Comparison of ENCODE assay signal across 1 cellular context in the genomic region with DNA sequence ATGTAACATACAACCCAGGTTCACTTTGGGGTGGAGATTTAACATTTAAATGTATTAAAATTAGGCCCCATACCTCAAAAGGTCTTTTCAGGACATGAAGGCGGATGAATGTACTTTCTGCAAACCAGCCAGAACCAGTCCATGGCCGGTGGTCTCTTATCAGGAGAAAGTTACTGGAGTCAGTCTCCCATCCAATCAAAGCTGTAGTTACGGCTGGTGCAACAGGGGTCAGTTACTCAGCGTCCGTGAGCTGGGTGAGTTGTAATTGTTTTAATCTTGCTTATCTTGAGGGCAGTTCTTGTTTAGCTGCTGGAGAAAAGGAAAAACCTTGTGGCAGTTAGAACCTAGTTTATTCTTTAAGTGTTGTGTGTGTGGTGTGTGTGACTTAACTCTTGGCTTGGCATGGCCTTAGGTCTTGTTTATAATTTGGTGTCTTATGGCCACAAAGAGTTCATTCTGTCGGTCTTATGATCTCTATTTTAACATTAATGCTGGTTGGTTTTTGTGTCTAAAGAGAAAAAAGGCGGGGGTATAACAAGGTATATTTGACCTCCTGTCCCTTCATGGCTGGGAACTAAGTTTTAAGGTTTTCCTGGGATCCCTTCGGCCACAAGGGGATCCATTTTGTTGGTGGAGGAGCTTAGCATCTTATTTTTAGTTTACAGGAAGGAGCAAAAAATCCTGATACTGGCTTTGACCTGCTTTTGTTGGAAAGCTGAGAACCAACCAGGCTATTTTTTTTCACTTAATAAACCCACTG.
TF ChIP-seq lines count a peak whose summit lies in the region.

No MANE protein-coding gene starts in this region.

TF ChIP-seq in K562, 482 proteins besides CTCF, POLR2A, EP300 and RAD21 (continued from another document and continues in another):
- peak; percentile 45 for TF ChIP-seq HNRNPLL (IDR thresholded peaks at IDR 0.05; ENCODE audit: low read depth, low read length, poor library complexity, severe bottlenecking)
- peak; percentile 84 for TF ChIP-seq ZNF589 (CRISPR knock-in tag; IDR thresholded peaks at IDR 0.05; ENCODE audit: low read depth)
- TF ChIP-seq DMBX1 (CRISPR knock-in tag; IDR thresholded peaks at IDR 0.05; ENCODE audit: borderline replicate concordance), result peak; percentile 58; the same call in 1 of the 2 replicates
- TF ChIP-seq DACH1 (IDR thresholded peaks at IDR 0.05; ENCODE audit: partially characterized antibody), result peak; percentile 43
- TF ChIP-seq ZNF12 (CRISPR knock-in tag; IDR thresholded peaks at IDR 0.05), result no peak
- TF ChIP-seq SMARCA4 (IDR thresholded peaks at IDR 0.05), result peak; percentile 90
- TF ChIP-seq ZNF217 (CRISPR knock-in tag; IDR thresholded peaks at IDR 0.05), result no peak
- TF ChIP-seq GABPB1 (CRISPR knock-in tag; IDR thresholded peaks at IDR 0.05), result 0 out of 2 replicates have a peak, but pooled peaks have one; percentile 4
- no peak for TF ChIP-seq SRF (CRISPR knock-in tag; IDR thresholded peaks at IDR 0.05)
- TF ChIP-seq, protein P1, sequence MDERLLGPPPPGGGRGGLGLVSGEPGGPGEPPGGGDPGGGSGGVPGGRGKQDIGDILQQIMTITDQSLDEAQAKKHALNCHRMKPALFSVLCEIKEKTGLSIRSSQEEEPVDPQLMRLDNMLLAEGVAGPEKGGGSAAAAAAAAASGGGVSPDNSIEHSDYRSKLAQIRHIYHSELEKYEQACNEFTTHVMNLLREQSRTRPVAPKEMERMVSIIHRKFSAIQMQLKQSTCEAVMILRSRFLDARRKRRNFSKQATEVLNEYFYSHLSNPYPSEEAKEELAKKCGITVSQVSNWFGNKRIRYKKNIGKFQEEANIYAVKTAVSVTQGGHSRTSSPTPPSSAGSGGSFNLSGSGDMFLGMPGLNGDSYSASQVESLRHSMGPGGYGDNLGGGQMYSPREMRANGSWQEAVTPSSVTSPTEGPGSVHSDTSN (CRISPR knock-in tag; IDR thresholded peaks at IDR 0.05; ENCODE audit: low read depth), result no peak
- TF ChIP-seq, protein P1 (tag; conservative IDR thresholded peaks at IDR 0.05; ENCODE audit: low read depth), result 0 out of 2 replicates have a peak, but pooled peaks have one; percentile 31
- TF ChIP-seq, protein P2, sequence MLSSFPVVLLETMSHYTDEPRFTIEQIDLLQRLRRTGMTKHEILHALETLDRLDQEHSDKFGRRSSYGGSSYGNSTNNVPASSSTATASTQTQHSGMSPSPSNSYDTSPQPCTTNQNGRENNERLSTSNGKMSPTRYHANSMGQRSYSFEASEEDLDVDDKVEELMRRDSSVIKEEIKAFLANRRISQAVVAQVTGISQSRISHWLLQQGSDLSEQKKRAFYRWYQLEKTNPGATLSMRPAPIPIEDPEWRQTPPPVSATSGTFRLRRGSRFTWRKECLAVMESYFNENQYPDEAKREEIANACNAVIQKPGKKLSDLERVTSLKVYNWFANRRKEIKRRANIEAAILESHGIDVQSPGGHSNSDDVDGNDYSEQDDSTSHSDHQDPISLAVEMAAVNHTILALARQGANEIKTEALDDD (IDR thresholded peaks at IDR 0.05), result peak; percentile 98
- no peak for TF ChIP-seq ZKSCAN8 (CRISPR knock-in tag; IDR thresholded peaks at IDR 0.05)
- TF ChIP-seq DPF2 (IDR thresholded peaks at IDR 0.05), result peak; percentile 92
- 0 out of 2 replicates have a peak, but pooled peaks have one; percentile 34 for TF ChIP-seq GTF2E2 (tag; IDR thresholded peaks at IDR 0.05)
- no peak for TF ChIP-seq ZFX (CRISPR knock-in tag; IDR thresholded peaks at IDR 0.05)
- TF ChIP-seq FOXP1 (CRISPR knock-in tag; IDR thresholded peaks at IDR 0.05), result 0 out of 2 replicates have a peak, but pooled peaks have one; percentile 36
- TF ChIP-seq HDAC1 (IDR thresholded peaks at IDR 0.05), result peak in 1 of 2 experiments; percentile 60; a peak in 1 of 4 replicates
- TF ChIP-seq, protein P3, sequence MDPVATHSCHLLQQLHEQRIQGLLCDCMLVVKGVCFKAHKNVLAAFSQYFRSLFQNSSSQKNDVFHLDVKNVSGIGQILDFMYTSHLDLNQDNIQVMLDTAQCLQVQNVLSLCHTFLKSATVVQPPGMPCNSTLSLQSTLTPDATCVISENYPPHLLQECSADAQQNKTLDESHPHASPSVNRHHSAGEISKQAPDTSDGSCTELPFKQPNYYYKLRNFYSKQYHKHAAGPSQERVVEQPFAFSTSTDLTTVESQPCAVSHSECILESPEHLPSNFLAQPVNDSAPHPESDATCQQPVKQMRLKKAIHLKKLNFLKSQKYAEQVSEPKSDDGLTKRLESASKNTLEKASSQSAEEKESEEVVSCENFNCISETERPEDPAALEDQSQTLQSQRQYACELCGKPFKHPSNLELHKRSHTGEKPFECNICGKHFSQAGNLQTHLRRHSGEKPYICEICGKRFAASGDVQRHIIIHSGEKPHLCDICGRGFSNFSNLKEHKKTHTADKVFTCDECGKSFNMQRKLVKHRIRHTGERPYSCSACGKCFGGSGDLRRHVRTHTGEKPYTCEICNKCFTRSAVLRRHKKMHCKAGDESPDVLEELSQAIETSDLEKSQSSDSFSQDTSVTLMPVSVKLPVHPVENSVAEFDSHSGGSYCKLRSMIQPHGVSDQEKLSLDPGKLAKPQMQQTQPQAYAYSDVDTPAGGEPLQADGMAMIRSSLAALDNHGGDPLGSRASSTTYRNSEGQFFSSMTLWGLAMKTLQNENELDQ (CRISPR knock-in tag; IDR thresholded peaks at IDR 0.05; ENCODE audit: borderline replicate concordance), result no peak
- TF ChIP-seq, protein P4, sequence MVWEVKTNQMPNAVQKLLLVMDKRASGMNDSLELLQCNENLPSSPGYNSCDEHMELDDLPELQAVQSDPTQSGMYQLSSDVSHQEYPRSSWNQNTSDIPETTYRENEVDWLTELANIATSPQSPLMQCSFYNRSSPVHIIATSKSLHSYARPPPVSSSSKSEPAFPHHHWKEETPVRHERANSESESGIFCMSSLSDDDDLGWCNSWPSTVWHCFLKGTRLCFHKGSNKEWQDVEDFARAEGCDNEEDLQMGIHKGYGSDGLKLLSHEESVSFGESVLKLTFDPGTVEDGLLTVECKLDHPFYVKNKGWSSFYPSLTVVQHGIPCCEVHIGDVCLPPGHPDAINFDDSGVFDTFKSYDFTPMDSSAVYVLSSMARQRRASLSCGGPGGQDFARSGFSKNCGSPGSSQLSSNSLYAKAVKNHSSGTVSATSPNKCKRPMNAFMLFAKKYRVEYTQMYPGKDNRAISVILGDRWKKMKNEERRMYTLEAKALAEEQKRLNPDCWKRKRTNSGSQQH (CRISPR knock-in tag; IDR thresholded peaks at IDR 0.05), result 0 out of 2 replicates have a peak, but pooled peaks have one; percentile 59
- peak; percentile 38; the same call in 1 of the 2 replicates for TF ChIP-seq TRIM28 (IDR thresholded peaks at IDR 0.05)
- TF ChIP-seq, protein P5, sequence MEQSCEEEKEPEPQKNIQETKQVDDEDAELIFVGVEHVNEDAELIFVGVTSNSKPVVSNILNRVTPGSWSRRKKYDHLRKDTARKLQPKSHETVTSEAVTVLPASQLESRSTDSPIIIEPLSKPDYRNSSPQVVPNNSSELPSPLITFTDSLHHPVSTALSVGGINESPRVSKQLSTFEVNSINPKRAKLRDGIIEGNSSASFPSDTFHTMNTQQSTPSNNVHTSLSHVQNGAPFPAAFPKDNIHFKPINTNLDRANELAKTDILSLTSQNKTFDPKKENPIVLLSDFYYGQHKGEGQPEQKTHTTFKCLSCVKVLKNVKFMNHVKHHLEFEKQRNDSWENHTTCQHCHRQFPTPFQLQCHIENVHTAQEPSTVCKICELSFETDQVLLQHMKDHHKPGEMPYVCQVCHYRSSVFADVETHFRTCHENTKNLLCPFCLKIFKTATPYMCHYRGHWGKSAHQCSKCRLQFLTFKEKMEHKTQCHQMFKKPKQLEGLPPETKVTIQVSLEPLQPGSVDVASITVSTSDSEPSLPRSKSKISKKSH (CRISPR knock-in tag; IDR thresholded peaks at IDR 0.05), result no peak
- TF ChIP-seq SMAD1 (IDR thresholded peaks at IDR 0.05; ENCODE audit: low read depth, low read length, partially characterized antibody), result peak; percentile 88
- TF ChIP-seq TOE1 (IDR thresholded peaks at IDR 0.05; ENCODE audit: borderline replicate concordance), result peak; percentile 43; the same call in 1 of the 2 replicates
- no peak for TF ChIP-seq TOE1 (CRISPR knock-in tag; IDR thresholded peaks at IDR 0.05; ENCODE audit: borderline replicate concordance, low read depth)
- TF ChIP-seq, protein P6, sequence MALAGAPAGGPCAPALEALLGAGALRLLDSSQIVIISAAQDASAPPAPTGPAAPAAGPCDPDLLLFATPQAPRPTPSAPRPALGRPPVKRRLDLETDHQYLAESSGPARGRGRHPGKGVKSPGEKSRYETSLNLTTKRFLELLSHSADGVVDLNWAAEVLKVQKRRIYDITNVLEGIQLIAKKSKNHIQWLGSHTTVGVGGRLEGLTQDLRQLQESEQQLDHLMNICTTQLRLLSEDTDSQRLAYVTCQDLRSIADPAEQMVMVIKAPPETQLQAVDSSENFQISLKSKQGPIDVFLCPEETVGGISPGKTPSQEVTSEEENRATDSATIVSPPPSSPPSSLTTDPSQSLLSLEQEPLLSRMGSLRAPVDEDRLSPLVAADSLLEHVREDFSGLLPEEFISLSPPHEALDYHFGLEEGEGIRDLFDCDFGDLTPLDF (CRISPR knock-in tag; IDR thresholded peaks at IDR 0.05), result no peak
- TF ChIP-seq EWSR1 (IDR thresholded peaks at IDR 0.05; ENCODE audit: borderline replicate concordance, low read depth, partially characterized antibody), result no peak
- peak; percentile 43; the same call in 1 of the 2 replicates for TF ChIP-seq MYC (IDR thresholded peaks at IDR 0.05; ENCODE audit: low read depth, low read length)
- TF ChIP-seq MYC (CRISPR knock-in tag; IDR thresholded peaks at IDR 0.05; ENCODE audit: borderline replicate concordance, low read depth), result no peak
- TF ChIP-seq RBM34 (IDR thresholded peaks at IDR 0.05; ENCODE audit: borderline replicate concordance, insufficient read depth, low read length), result no peak
- TF ChIP-seq U2AF1 (optimal IDR thresholded peaks at IDR 0.05; ENCODE audit: low read depth, low read length), result no peak
- TF ChIP-seq KDM2B (CRISPR knock-in tag; IDR thresholded peaks at IDR 0.05), result no peak
- TF ChIP-seq FOXM1 (IDR thresholded peaks at IDR 0.05; ENCODE audit: low read depth), result peak; percentile 84
- TF ChIP-seq FOXM1 (CRISPR knock-in tag; IDR thresholded peaks at IDR 0.05; ENCODE audit: low read depth), result no peak
- TF ChIP-seq ETV1 (tag; conservative IDR thresholded peaks at IDR 0.05; ENCODE audit: low read depth), result 0 out of 2 replicates have a peak, but pooled peaks have one; percentile 22
- 0 out of 2 replicates have a peak, but pooled peaks have one; percentile 1 for TF ChIP-seq ZSCAN32 (CRISPR knock-in tag; IDR thresholded peaks at IDR 0.05)
- 0 out of 2 replicates have a peak, but pooled peaks have one; percentile 13 for TF ChIP-seq MAFK (IDR thresholded peaks at IDR 0.05; ENCODE audit: low read length)
- TF ChIP-seq NRF1 (conservative IDR thresholded peaks at IDR 0.05 in 1 of 2, IDR thresholded peaks at IDR 0.05 in 1 of 2), result peak; percentile 14 to 21; a peak in 1 of 4 replicates
- no peak for TF ChIP-seq ZNF143 (CRISPR knock-in tag; IDR thresholded peaks at IDR 0.05)
- TF ChIP-seq TEAD4 (IDR thresholded peaks at IDR 0.05; ENCODE audit: low read length), result peak; percentile 44; the same call in 1 of the 2 replicates
- no peak for TF ChIP-seq TEAD4 (CRISPR knock-in tag; IDR thresholded peaks at IDR 0.05; ENCODE audit: borderline replicate concordance)
- TF ChIP-seq, protein P7, sequence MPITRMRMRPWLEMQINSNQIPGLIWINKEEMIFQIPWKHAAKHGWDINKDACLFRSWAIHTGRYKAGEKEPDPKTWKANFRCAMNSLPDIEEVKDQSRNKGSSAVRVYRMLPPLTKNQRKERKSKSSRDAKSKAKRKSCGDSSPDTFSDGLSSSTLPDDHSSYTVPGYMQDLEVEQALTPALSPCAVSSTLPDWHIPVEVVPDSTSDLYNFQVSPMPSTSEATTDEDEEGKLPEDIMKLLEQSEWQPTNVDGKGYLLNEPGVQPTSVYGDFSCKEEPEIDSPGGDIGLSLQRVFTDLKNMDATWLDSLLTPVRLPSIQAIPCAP (CRISPR knock-in tag; IDR thresholded peaks at IDR 0.05; ENCODE audit: borderline replicate concordance), result no peak
- peak; percentile 97; the same call in 1 of the 2 replicates for TF ChIP-seq RNF2 (IDR thresholded peaks at IDR 0.05)
- no peak for TF ChIP-seq XRCC4 (IDR thresholded peaks at IDR 0.05; ENCODE audit: extremely low read depth, insufficient read depth, insufficient read length)
- TF ChIP-seq, protein P8, sequence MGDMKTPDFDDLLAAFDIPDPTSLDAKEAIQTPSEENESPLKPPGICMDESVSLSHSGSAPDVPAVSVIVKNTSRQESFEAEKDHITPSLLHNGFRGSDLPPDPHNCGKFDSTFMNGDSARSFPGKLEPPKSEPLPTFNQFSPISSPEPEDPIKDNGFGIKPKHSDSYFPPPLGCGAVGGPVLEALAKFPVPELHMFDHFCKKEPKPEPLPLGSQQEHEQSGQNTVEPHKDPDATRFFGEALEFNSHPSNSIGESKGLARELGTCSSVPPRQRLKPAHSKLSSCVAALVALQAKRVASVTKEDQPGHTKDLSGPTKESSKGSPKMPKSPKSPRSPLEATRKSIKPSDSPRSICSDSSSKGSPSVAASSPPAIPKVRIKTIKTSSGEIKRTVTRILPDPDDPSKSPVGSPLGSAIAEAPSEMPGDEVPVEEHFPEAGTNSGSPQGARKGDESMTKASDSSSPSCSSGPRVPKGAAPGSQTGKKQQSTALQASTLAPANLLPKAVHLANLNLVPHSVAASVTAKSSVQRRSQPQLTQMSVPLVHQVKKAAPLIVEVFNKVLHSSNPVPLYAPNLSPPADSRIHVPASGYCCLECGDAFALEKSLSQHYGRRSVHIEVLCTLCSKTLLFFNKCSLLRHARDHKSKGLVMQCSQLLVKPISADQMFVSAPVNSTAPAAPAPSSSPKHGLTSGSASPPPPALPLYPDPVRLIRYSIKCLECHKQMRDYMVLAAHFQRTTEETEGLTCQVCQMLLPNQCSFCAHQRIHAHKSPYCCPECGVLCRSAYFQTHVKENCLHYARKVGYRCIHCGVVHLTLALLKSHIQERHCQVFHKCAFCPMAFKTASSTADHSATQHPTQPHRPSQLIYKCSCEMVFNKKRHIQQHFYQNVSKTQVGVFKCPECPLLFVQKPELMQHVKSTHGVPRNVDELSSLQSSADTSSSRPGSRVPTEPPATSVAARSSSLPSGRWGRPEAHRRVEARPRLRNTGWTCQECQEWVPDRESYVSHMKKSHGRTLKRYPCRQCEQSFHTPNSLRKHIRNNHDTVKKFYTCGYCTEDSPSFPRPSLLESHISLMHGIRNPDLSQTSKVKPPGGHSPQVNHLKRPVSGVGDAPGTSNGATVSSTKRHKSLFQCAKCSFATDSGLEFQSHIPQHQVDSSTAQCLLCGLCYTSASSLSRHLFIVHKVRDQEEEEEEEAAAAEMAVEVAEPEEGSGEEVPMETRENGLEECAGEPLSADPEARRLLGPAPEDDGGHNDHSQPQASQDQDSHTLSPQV (IDR thresholded peaks at IDR 0.05), result peak; percentile 80
